Comparison of ENCODE assay signal across 11 cellular contexts in genomic region chr3:7001370-7001769, GRCh38.
"Had no signal": no experiment of that assay in that cellular context is flagged by ENCODE, and none has a peak within 500 bp of the region (broad histone marks: within the 10 kb centered on the region; RNA-seq: fewer than 3 reads in every experiment).

No MANE protein-coding gene starts in this region.

- H3K4me3 Mint-ChIP-seq: GM23338, H9, HFFc6 had no signal

- H2AFZ ChIP-seq: GM23248, GM23338 had no signal

- H3K4me2 ChIP-seq: GM23338 had no signal

- H3K36me3 ChIP-seq: HAP-1 had no signal

- H3K4me1 ChIP-seq: HAP-1 had no signal

- H3K4me1 Mint-ChIP-seq: GM23338 had no signal

- ATAC-seq: GM23338, HCT116 had no signal

- H3K27ac ChIP-seq: GM23248 had no signal

- H3K9me3 ChIP-seq: HAP-1 had no signal

- H3K4me3 ChIP-seq: GM23248, GM23338, HAP-1 had no signal

- FAIRE-seq: H1, H54 had no signal

- DNase-seq: GM23248, GOT3, H7, H9, HCEC 1CT, HFFc6 had no signal

- H3K9ac ChIP-seq: GM23248 had no signal

- H3K27ac Mint-ChIP-seq: GM23338, H9, HFFc6 had no signal
